Comparison of ENCODE assay signal across 22 cellular contexts in the genomic region with DNA sequence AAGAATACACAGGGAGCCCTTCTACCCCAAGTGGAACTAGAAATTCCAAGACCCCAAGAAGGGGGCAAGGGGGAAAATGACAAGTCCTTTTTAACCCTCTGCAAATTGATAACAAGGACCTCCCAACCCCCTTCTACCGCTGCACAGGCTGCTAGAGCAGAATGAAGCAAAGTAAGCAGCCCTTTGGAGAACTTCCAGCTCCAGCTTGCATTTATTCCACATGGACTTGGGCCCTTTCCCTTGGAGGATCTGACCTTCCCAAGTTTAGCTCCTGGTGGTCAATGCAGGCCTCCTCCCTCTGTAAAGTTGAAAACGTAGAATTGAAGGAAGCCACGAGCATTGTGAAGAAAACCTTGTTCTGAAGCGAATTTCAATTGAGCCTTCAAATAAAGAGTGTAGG. TPM values are rescaled to one million over a fixed set of nuclear protein-coding genes. Genes with fewer than 3 reads are reported as not detected.
A peak's percentile ranks its signal among the peaks of the same experiment; 100 is the strongest.
DNase-seq lines count a peak whose midpoint lies in the region; ATAC-seq, FAIRE-seq and TF ChIP-seq lines count a peak whose summit lies in the region.
"Had no signal": no experiment of that assay in that cellular context is flagged by ENCODE, and none has a peak within 500 bp of the region (broad histone marks: within the 10 kb centered on the region; RNA-seq: fewer than 3 reads in every experiment).

No MANE protein-coding gene starts in this region.

- H3K9me2 ChIP-seq in Karpas-422 (replicated peaks; ENCODE audit: insufficient read depth, low read length) (no peaks in the 10 kb centered on the region), SK-N-SH (no peaks in the 10 kb centered on the region)

- POLR2A ChIA-PET in SK-N-SH (lab: Yijun Ruan, JAX): no interaction called here

- H4K20me1 ChIP-seq in Karpas-422 (ENCODE audit: insufficient read depth, low read depth, low read length) (no peaks in the 10 kb centered on the region), SK-N-SH (ENCODE audit: insufficient read depth) (no peaks in the 10 kb centered on the region)

- peaks cover 3% of the 10 kb centered on the region for H3F3A ChIP-seq in SK-N-SH (replicated peaks; ENCODE audit: insufficient read depth)

- no peak for FAIRE-seq in small intestine (lab: Jason Lieb, UNC)
- FAIRE-seq: GM12892 had no signal

- H3K9ac ChIP-seq in Karpas-422 (ENCODE audit: low read length) (no peak overlapping the region), SK-N-SH (no peak overlapping the region)

- intact Hi-C loops in vagina (cut with DNase I): no loop called here

- H3K36me3 ChIP-seq in Karpas-422 (ENCODE audit: insufficient read depth, low read length): no peaks in the 10 kb centered on the region
- no peaks in the 10 kb centered on the region for H3K36me3 ChIP-seq in small intestine (ENCODE audit: control insufficient read depth in 2 of 2, insufficient read depth in 2 of 2, low read length in 2 of 2)
- H3K36me3 ChIP-seq in vagina: no peaks in the 10 kb centered on the region
- no peaks in the 10 kb centered on the region for H3K36me3 ChIP-seq in SK-N-SH (replicated peaks in 1 of 2; ENCODE audit: control insufficient read depth in 1 of 2, insufficient read depth in 2 of 2, low read length in 1 of 2)

- H3K4me1 ChIP-seq in Karpas-422 (ENCODE audit: low read length) (peaks cover 12% of the 10 kb centered on the region), small intestine (ENCODE audit: control insufficient read depth in 2 of 2, insufficient read depth in 1 of 2, low read depth in 1 of 2, low read length in 1 of 2) (peaks cover 0 to 2% of the 10 kb centered on the region in 2 donors), vagina (no peaks in the 10 kb centered on the region), SK-N-SH (ENCODE audit: control insufficient read depth in 1 of 2, insufficient read depth in 2 of 2, low read depth in 1 of 2, low read length in 1 of 2) (peaks cover 0 to 9% of the 10 kb centered on the region in 2 experiments; a peak in 1 of 4 replicates)

- no peak for TF ChIP-seq CTCF in C4-2B (conservative IDR thresholded peaks at IDR 0.05)
- no peak for TF ChIP-seq CTCF in vagina (IDR thresholded peaks at IDR 0.05)
- TF ChIP-seq CTCF in SK-N-SH (IDR thresholded peaks at IDR 0.05): no peak

- no peak overlapping the region for H2AFZ ChIP-seq in Karpas-422 (ENCODE audit: low read length)
- no peak overlapping the region for H2AFZ ChIP-seq in SK-N-SH (ENCODE audit: low read depth)
- H2AFZ ChIP-seq: PC-9 had no signal

- no peaks in the 10 kb centered on the region for H3K79me2 ChIP-seq in Karpas-422 (ENCODE audit: low read length)
- no peaks in the 10 kb centered on the region for H3K79me2 ChIP-seq in SK-N-SH (ENCODE audit: insufficient read depth)

- no peak for TF ChIP-seq RAD21 in SK-N-SH (IDR thresholded peaks at IDR 0.05; ENCODE audit: low read length)

- TF ChIP-seq POLR2A in vagina (IDR thresholded peaks at IDR 0.05): no peak

- H3K27me3 ChIP-seq in Karpas-422 (ENCODE audit: low read length) (no peaks in the 10 kb centered on the region), small intestine (ENCODE audit: control insufficient read depth in 2 of 2, insufficient read depth in 2 of 2, low read length in 2 of 2) (no peaks in the 10 kb centered on the region), vagina (no peaks in the 10 kb centered on the region), SK-N-SH (ENCODE audit: insufficient read depth) (no peaks in the 10 kb centered on the region; the same call in 1 of the 2 replicates)

- WGBS in small intestine, 3 donors: 32 to 52% (median 38%) methylated on average over 4 of the region's 4 CpGs
- 51% methylated on average over 4 of the region's 4 CpGs for WGBS in SK-N-SH (ENCODE audit: low lambda C conversion rate)

- H3K27ac ChIP-seq in C4-2B: peak overlapping the region; percentile 46; the same call in 1 of the 2 replicates
- H3K27ac ChIP-seq in Karpas-422 (ENCODE audit: low read length): no peak overlapping the region
- H3K27ac ChIP-seq in epithelial cell of prostate: peak overlapping the region; percentile 75
- no peak overlapping the region for H3K27ac ChIP-seq in small intestine (ENCODE audit: low read depth in 1 of 2, low read length in 1 of 2)
- H3K27ac ChIP-seq in vagina: no peak overlapping the region
- no peak overlapping the region for H3K27ac ChIP-seq in SK-N-SH (ENCODE audit: low read depth in 2 of 2, low read length in 1 of 2)
- H3K27ac ChIP-seq: HL-60, PC-9 had no signal

- no peak for ATAC-seq in HG03045 (IDR thresholded peaks at IDR 0.05; ENCODE audit: unreplicated experiment)

- DNase-seq in Karpas-422 (peak; percentile 33), epithelial cell of prostate (ENCODE audit: low read depth, low spot score) (no peak), small intestine (peak; percentile 56), vagina (ENCODE audit: extremely low spot score in 2 of 2) (no peak), SK-N-SH (no peak)
- DNase-seq: CD4-positive, CD25-positive, alpha-beta regulatory T cell; DMS153; DND-41; KBM-7; MM.1S; NCI-H2029 treated with DMSO at 0.1 percent for 48 hours; NCI-H446 treated with DMSO at 0.1 percent for 48 hours; NCI-H526; NCI-H82; NK-92 treated with Interleukin-12 subunit alpha and Interleukin-12 subunit beta, amount 100 ng/mL, for 24 hours; SHP77 had no signal

- CTCF ChIA-PET in SK-N-SH (lab: Yijun Ruan, JAX): interaction anchor here (3.7 to 4.5 kb wide), 2 partner anchors 13 to 31 kb away, joined by 15 to 26 read pairs; no protein-coding TSS in a partner anchor

- H3K4me2 ChIP-seq in Karpas-422 (ENCODE audit: low read depth, low read length, poor library complexity, severe bottlenecking): no peak overlapping the region
- no peak overlapping the region for H3K4me2 ChIP-seq in SK-N-SH
- H3K4me2 ChIP-seq: PC-9 had no signal

- no peak for TF ChIP-seq EP300 in SK-N-SH (IDR thresholded peaks at IDR 0.05; ENCODE audit: borderline replicate concordance in 1 of 2, low read depth in 1 of 2, low read length in 1 of 2)

- H3K9me3 ChIP-seq in Karpas-422 (ENCODE audit: low read length) (no peaks in the 10 kb centered on the region), small intestine (ENCODE audit: control insufficient read depth, low read depth) (no peaks in the 10 kb centered on the region), vagina (no peaks in the 10 kb centered on the region), SK-N-SH (no peaks in the 10 kb centered on the region; the same call in 1 of the 2 replicates)

- H3K4me3 ChIP-seq in Karpas-422 (ENCODE audit: low read length) (no peak overlapping the region), small intestine (ENCODE audit: low read depth in 1 of 2, low read length in 2 of 2) (no peak overlapping the region), vagina (no peak overlapping the region), SK-N-SH (ENCODE audit: low read depth in 2 of 2, low read length in 1 of 2) (no peak overlapping the region)
- H3K4me3 ChIP-seq: PC-9 had no signal

TF ChIP-seq in SK-N-SH, 30 proteins besides CTCF, POLR2A, EP300 and RAD21 (continues in another document):
- TF ChIP-seq, protein P1, sequence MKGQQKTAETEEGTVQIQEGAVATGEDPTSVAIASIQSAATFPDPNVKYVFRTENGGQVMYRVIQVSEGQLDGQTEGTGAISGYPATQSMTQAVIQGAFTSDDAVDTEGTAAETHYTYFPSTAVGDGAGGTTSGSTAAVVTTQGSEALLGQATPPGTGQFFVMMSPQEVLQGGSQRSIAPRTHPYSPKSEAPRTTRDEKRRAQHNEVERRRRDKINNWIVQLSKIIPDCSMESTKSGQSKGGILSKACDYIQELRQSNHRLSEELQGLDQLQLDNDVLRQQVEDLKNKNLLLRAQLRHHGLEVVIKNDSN (IDR thresholded peaks at IDR 0.05; ENCODE audit: borderline replicate concordance, low read depth): no peak
- no peak for TF ChIP-seq GATA2 (CRISPR knock-in tag; IDR thresholded peaks at IDR 0.05)
- TF ChIP-seq TEAD4 (IDR thresholded peaks at IDR 0.05; ENCODE audit: borderline replicate concordance, insufficient read depth): no peak
- TF ChIP-seq YY1 (IDR thresholded peaks at IDR 0.05; ENCODE audit: low read depth): no peak
- TF ChIP-seq EZH2phosphoT487 (IDR thresholded peaks at IDR 0.05; ENCODE audit: borderline replicate concordance, low read depth): no peak
- no peak for TF ChIP-seq TCF12 (IDR thresholded peaks at IDR 0.05)
- no peak for TF ChIP-seq MEF2A (IDR thresholded peaks at IDR 0.05; ENCODE audit: borderline replicate concordance, low read depth)
- TF ChIP-seq SMC3 (IDR thresholded peaks at IDR 0.05; ENCODE audit: low read depth, low read length): no peak
- TF ChIP-seq, protein P2, sequence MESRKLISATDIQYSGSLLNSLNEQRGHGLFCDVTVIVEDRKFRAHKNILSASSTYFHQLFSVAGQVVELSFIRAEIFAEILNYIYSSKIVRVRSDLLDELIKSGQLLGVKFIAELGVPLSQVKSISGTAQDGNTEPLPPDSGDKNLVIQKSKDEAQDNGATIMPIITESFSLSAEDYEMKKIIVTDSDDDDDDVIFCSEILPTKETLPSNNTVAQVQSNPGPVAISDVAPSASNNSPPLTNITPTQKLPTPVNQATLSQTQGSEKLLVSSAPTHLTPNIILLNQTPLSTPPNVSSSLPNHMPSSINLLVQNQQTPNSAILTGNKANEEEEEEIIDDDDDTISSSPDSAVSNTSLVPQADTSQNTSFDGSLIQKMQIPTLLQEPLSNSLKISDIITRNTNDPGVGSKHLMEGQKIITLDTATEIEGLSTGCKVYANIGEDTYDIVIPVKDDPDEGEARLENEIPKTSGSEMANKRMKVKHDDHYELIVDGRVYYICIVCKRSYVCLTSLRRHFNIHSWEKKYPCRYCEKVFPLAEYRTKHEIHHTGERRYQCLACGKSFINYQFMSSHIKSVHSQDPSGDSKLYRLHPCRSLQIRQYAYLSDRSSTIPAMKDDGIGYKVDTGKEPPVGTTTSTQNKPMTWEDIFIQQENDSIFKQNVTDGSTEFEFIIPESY (IDR thresholded peaks at IDR 0.05; ENCODE audit: borderline replicate concordance, low read depth): no peak
- no peak for TF ChIP-seq CHD2 (IDR thresholded peaks at IDR 0.05; ENCODE audit: low read length, partially characterized antibody)
- no peak for TF ChIP-seq FOXJ3 (CRISPR knock-in tag; IDR thresholded peaks at IDR 0.05)
- TF ChIP-seq RFX5 (IDR thresholded peaks at IDR 0.05; ENCODE audit: low read length): no peak
- TF ChIP-seq GABPA (IDR thresholded peaks at IDR 0.05; ENCODE audit: low read depth): no peak

RNA-seq across cellular contexts. Expression of a gene that starts 37.0 kb away (rescaled TPM):
- 0.37 and 0.51 TPM in 2 replicates for total RNA-seq in Karpas-422 (2014; rRNA removed; shearing (Covaris generic); ENCODE audit: low replicate concordance)
- polyA plus RNA-seq in small intestine (1 to 10 TPM in 1 of 3 donors, under 1 TPM in 2; 0.04 to 1.8 (median 0.81) TPM), SK-N-SH (2012; rRNA removed) (0.03 TPM in 2 replicates)
- total RNA-seq in vagina: not detected
- 0.04 and 0.05 TPM in 2 replicates for polyA plus RNA-seq in SK-N-SH (2012; cell fraction: cytosol; rRNA removed)
- 0.06 and 0.07 TPM in 2 replicates for polyA plus RNA-seq in SK-N-SH (2012; cell fraction: nucleus; rRNA removed)
- total RNA-seq: A673, PC-9 had no signal

Comparison
In these comparisons a context has a peak if more than half of its experiments do, and no peak if none do; other contexts are left out.
1. H3K27ac ChIP-seq: peak in C4-2B (single experiment) and epithelial cell of prostate (single experiment); none in Karpas-422 (single experiment), small intestine (0 of 2), vagina (single experiment) and SK-N-SH (0 of 2).
2. DNase-seq: peak in Karpas-422 (single experiment) and small intestine (single experiment); none in epithelial cell of prostate (single experiment), vagina (0 of 2) and SK-N-SH (single experiment).